ENCODE assay signal across 8 cellular contexts in the genomic region with DNA sequence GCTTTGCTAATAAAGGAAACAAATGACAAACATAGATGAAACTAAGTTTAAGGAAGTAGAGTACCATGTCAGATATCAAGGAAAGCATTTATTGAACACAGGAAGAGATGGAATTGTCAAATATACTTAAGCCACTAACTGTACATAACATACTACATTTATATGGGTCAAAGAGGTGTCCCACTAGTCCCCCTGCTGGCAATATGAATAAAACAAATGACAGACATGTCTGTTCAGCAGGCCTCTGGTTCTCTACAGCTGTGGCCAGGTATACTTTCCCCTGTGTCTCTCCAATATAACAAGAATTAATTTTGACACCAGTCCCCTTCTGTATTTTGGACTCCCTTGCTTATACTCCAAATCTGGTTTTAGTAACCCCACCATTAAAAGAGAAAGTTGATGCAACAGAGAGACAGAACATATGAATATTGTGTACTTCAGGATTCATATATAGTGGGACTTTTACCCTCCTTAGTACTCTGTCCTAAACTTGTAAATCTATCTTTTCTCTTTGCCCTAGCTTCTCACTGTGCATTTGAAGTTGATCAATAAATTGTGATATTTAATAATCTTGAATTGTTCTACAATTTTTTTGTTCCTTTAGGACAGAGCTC. TPM values are rescaled to one million over a fixed set of nuclear protein-coding genes. Genes with fewer than 3 reads are reported as not detected.
DNase-seq lines count a peak whose midpoint lies in the region; ATAC-seq and TF ChIP-seq lines count a peak whose summit lies in the region.

No MANE protein-coding gene starts in this region.

- TF ChIP-seq CTCF in left ventricle myocardium inferior (IDR thresholded peaks at IDR 0.05; ENCODE audit: borderline replicate concordance) (peak; percentile 63), lower leg skin (IDR thresholded peaks at IDR 0.05) (no peak), omental fat pad (IDR thresholded peaks at IDR 0.05) (no peak)

- H3K27ac ChIP-seq in left ventricle myocardium inferior (replicated peaks): peak overlapping the region; percentile 71

- H3K27me3 ChIP-seq in left ventricle myocardium inferior (ENCODE audit: low read depth): no peaks in the 10 kb centered on the region

- DNase-seq in NCI-H1417 (lab: John Stamatoyannopoulos, UW) (peak; percentile 18 to 58 (median 28)), NCI-H1417 treated with DMSO at 0.1 percent for 48 hours (lab: John Stamatoyannopoulos, UW) (no peak), SHP77 (lab: John Stamatoyannopoulos, UW) (peak; percentile 37 to 52), left ventricle myocardium inferior (no peak), lower leg skin (ENCODE audit: low spot score in 2 of 2) (no peak), omental fat pad (ENCODE audit: low spot score) (no peak), NCI-H345 treated with DMSO at 0.1 percent for 48 hours (lab: John Stamatoyannopoulos, UW; ENCODE audit: unreplicated experiment) (no peak)

- peaks cover 41% of the 10 kb centered on the region for H3K4me1 ChIP-seq in left ventricle myocardium inferior

- peaks cover 14% of the 10 kb centered on the region for H3K36me3 ChIP-seq in left ventricle myocardium inferior

- peak; percentile 79 for ATAC-seq in HG03342 (IDR thresholded peaks at IDR 0.05; ENCODE audit: unreplicated experiment)
- ATAC-seq in omental fat pad (ENCODE audit: low FRiP score): no peak

- intact Hi-C loops in left ventricle myocardium inferior (cut with micrococcal nuclease): no loop called here
- intact Hi-C loops in lower leg skin (cut with DNase I; ENCODE audit: low total_unique reads): no loop called here

- TF ChIP-seq POLR2A in lower leg skin (IDR thresholded peaks at IDR 0.05): no peak

- H3K4me3 ChIP-seq in left ventricle myocardium inferior (no peak overlapping the region), lower leg skin (ENCODE audit: low read depth, poor library complexity, severe bottlenecking) (no peak overlapping the region)

- peaks cover 17% of the 10 kb centered on the region for H3K9me3 ChIP-seq in left ventricle myocardium inferior (replicated peaks)

RNA-seq across cellular contexts. Expression of gene CD36, which starts 42.9 kb away (rescaled TPM):
- 1,018 TPM for total RNA-seq in left ventricle myocardium inferior
- total RNA-seq in lower leg skin: 100 to 1,000 TPM in 1 of 4 donors, 10 to 100 TPM in 3; 31.3 to 140 (median 78.2) TPM
- total RNA-seq in omental fat pad: 1,000 to 10,000 TPM in 3 of 4 donors, 100 to 1,000 TPM in 1; 897 to 4,046 (median 2,509) TPM

Comparison
In these comparisons a context has a peak if more than half of its experiments do, and no peak if none do; other contexts are left out.
1. DNase-seq: peak in NCI-H1417 (3 of 3) and SHP77 (2 of 2); none in NCI-H1417 treated with DMSO at 0.1 percent for 48 hours (single experiment), left ventricle myocardium inferior (single experiment), lower leg skin (0 of 2), omental fat pad (single experiment) and NCI-H345 treated with DMSO at 0.1 percent for 48 hours (single experiment).